22 cellular contexts compared by ENCODE assay signal in genomic region chr1:11700655-11701467, GRCh38. TPM values are rescaled to one million over a fixed set of nuclear protein-coding genes. Genes with fewer than 3 reads are reported as not detected.
DNase-seq lines count a peak whose midpoint lies in the region; ATAC-seq and TF ChIP-seq lines count a peak whose summit lies in the region.
"Had no signal": no experiment of that assay in that cellular context is flagged by ENCODE, and none has a peak within 500 bp of the region (broad histone marks: within the 10 kb centered on the region; RNA-seq: fewer than 3 reads in every experiment).

No MANE protein-coding gene starts in this region.

- ATAC-seq in HG02623 (IDR thresholded peaks at IDR 0.05; ENCODE audit: unreplicated experiment): no peak
- no peak for ATAC-seq in GM21528 (IDR thresholded peaks at IDR 0.05; ENCODE audit: low FRiP score, unreplicated experiment)
- ATAC-seq: activated CD4-positive, CD25-positive, alpha-beta regulatory T cell treated with anti-CD3 and anti-CD28 coated beads, Interleukin-2, amount 50 U/mL, for 24 hours; CD8-positive, alpha-beta T cell had no signal

- H3K36me3 ChIP-seq in BE2C (no peaks in the 10 kb centered on the region), HUES48 (ENCODE audit: control insufficient read depth, insufficient read depth, low read length) (0 out of 2 replicates have a peak, but pooled peaks cover 5% of the 10 kb centered on the region)
- H3K36me3 ChIP-seq: brain microvascular endothelial cell, suprapubic skin had no signal

- peak; percentile 46 for DNase-seq in BE2C
- DNase-seq in GM13977 (ENCODE audit: low spot score): no peak
- no peak for DNase-seq in NCI-H1694 treated with DMSO at 0.1 percent for 48 hours (lab: John Stamatoyannopoulos, UW)
- DNase-seq: activated CD8-positive, alpha-beta memory T cell treated with anti-CD3 and anti-CD28 coated beads for 24 hours; activated T-cell treated with anti-CD3 and anti-CD28 coated beads, Interleukin-2, amount 50 U/mL, for 48 hours; brain microvascular endothelial cell; CD8-positive, alpha-beta T cell; Kasumi-1; NCI-H1105 treated with DMSO at 0.1 percent for 48 hours; NCI-H2107; NCI-H748 treated with DMSO at 0.1 percent for 48 hours; PC-9 had no signal

- no peak overlapping the region for H3K9ac ChIP-seq in HUES48 (ENCODE audit: low read depth, low read length)

- H3K27ac ChIP-seq in HUES48 (ENCODE audit: low read depth, low read length): peak overlapping the region; percentile 47
- H3K27ac ChIP-seq: brain microvascular endothelial cell, PC-9, suprapubic skin had no signal

- H3K27me3 Mint-ChIP-seq in brain (no peaks in the 10 kb centered on the region), nephron (ENCODE audit: low read depth) (peaks cover 37% of the 10 kb centered on the region)

- no peaks in the 10 kb centered on the region for H3K4me1 ChIP-seq in BE2C
- peaks cover 36% of the 10 kb centered on the region for H3K4me1 ChIP-seq in HUES48 (ENCODE audit: control insufficient read depth, insufficient read depth, low read length)

- TF ChIP-seq CTCF in BE2C (IDR thresholded peaks at IDR 0.05; ENCODE audit: low read depth, low read length) (no peak), brain (conservative IDR thresholded peaks at IDR 0.05) (no peak), nephron (IDR thresholded peaks at IDR 0.05; ENCODE audit: unreplicated experiment in 3 of 3) (no peak), GM13977 (IDR thresholded peaks at IDR 0.05; ENCODE audit: extremely low read depth, insufficient read depth, missing control alignments) (no peak)

- H3K9me3 ChIP-seq in BE2C: no peaks in the 10 kb centered on the region
- H3K9me3 ChIP-seq in HUES48 (ENCODE audit: control insufficient read depth, insufficient read depth, low read length): no peaks in the 10 kb centered on the region
- H3K9me3 ChIP-seq: suprapubic skin had no signal

- H3K36me3 Mint-ChIP-seq in brain (peaks cover 5% of the 10 kb centered on the region), nephron (ENCODE audit: low read depth) (no peaks in the 10 kb centered on the region)
- H3K36me3 Mint-ChIP-seq: activated naive CD8-positive, alpha-beta T cell; CD8-positive, alpha-beta T cell had no signal

- H3K27me3 ChIP-seq in BE2C (no peaks in the 10 kb centered on the region), HUES48 (ENCODE audit: control insufficient read depth, insufficient read depth, low read length) (no peaks in the 10 kb centered on the region)

- H3K4me1 Mint-ChIP-seq in brain: peaks cover 18% of the 10 kb centered on the region
- H3K4me1 Mint-ChIP-seq in nephron: peaks cover 30% of the 10 kb centered on the region

- H3K27ac Mint-ChIP-seq in brain (peak overlapping the region in 1 of 5 experiments; percentile 99), nephron (peak overlapping the region; percentile 47 to 68 (median 65))
- H3K27ac Mint-ChIP-seq: activated naive CD8-positive, alpha-beta T cell; CD8-positive, alpha-beta T cell; T-helper 2 cell treated with Interferon-gamma antibody and Interleukin-4, amounts not matched to agents 5 μg/mL and 100 μg/mL, for 36 hours had no signal

- H3K4me3 ChIP-seq in BE2C (ENCODE audit: low read depth, low read length): peak overlapping the region; percentile 53
- no peak overlapping the region for H3K4me3 ChIP-seq in HUES48 (ENCODE audit: low read depth, low read length)
- H3K4me3 ChIP-seq: PC-9 had no signal

- in situ Hi-C loops in GM13977 (cut with MboI; ENCODE audit: low pct_unique_long_range_greater_than_20kb, low sequenced_read_pairs, unreplicated experiment): no loop called here

- H3K9me3 Mint-ChIP-seq in brain (no peaks in the 10 kb centered on the region), nephron (no peaks in the 10 kb centered on the region)
- H3K9me3 Mint-ChIP-seq: CD8-positive, alpha-beta T cell; neural crest cell; T-helper 2 cell treated with Interferon-gamma antibody and Interleukin-4, amounts not matched to agents 5 μg/mL and 100 μg/mL, for 36 hours had no signal

- H3K4me3 Mint-ChIP-seq in brain (peak overlapping the region in 3 of 5 experiments; percentile 70 to 83 (median 75)), nephron (peak overlapping the region in 2 of 3 experiments; percentile 22 to 45)
- H3K4me3 Mint-ChIP-seq: activated naive CD8-positive, alpha-beta T cell; CD8-positive, alpha-beta T cell; neural crest cell; T-helper 2 cell treated with Interferon-gamma antibody and Interleukin-4, amounts not matched to agents 5 μg/mL and 100 μg/mL, for 36 hours had no signal

RNA-seq across cellular contexts. Expression of gene DRAXIN, which starts 9.4 kb away (rescaled TPM):
- polyA plus RNA-seq in BE2C (2012; ENCODE audit: insufficient read depth, insufficient read length, low read depth): 0.09 TPM
- 15.1 TPM for polyA plus RNA-seq in brain (ENCODE audit: insufficient read depth, low read depth, low replicate concordance)

RNA-seq across cellular contexts. Expression of gene MAD2L2, which starts 19.9 kb away (rescaled TPM):
- polyA plus RNA-seq in BE2C (2012; ENCODE audit: insufficient read depth, insufficient read length, low read depth): 84.5 TPM
- 275 TPM for polyA plus RNA-seq in brain (ENCODE audit: insufficient read depth, low read depth, low replicate concordance)

RNA-seq across cellular contexts. Expression of gene AGTRAP, which starts 35.1 kb away (rescaled TPM):
- 8.3 TPM for polyA plus RNA-seq in BE2C (2012; ENCODE audit: insufficient read depth, insufficient read length, low read depth)
- 50.0 TPM for polyA plus RNA-seq in brain (ENCODE audit: insufficient read depth, low read depth, low replicate concordance)

RNA-seq across cellular contexts. Expression of gene FBXO6, which starts 36.9 kb away (rescaled TPM):
- polyA plus RNA-seq in BE2C (2012; ENCODE audit: insufficient read depth, insufficient read length, low read depth): 2.1 TPM
- 7.4 TPM for polyA plus RNA-seq in brain (ENCODE audit: insufficient read depth, low read depth, low replicate concordance)

RNA-seq across cellular contexts. Expression of gene FBXO44, which starts 46.2 kb away (rescaled TPM):
- 30.0 TPM for polyA plus RNA-seq in BE2C (2012; ENCODE audit: insufficient read depth, insufficient read length, low read depth)
- 63.8 TPM for polyA plus RNA-seq in brain (ENCODE audit: insufficient read depth, low read depth, low replicate concordance)
